In genomic region chr20:47311967-47312681, GRCh38 we compare ENCODE assay signal across 14 cellular contexts. TPM values are rescaled to one million over a fixed set of nuclear protein-coding genes. Genes with fewer than 3 reads are reported as not detected.
DNase-seq lines count a peak whose midpoint lies in the region; ATAC-seq, FAIRE-seq and TF ChIP-seq lines count a peak whose summit lies in the region.
"Had no signal": no experiment of that assay in that cellular context is flagged by ENCODE, and none has a peak within 500 bp of the region (broad histone marks: within the 10 kb centered on the region; RNA-seq: fewer than 3 reads in every experiment).

No MANE protein-coding gene starts in this region.

- H3K4me1 ChIP-seq in HUES64 (ENCODE audit: insufficient read depth, low read length) (peaks cover 28% of the 10 kb centered on the region), GM12878 (ENCODE audit: control insufficient read depth, insufficient read depth, low read length) (peaks cover 4% of the 10 kb centered on the region), hepatocyte (ENCODE audit: insufficient read depth) (peaks cover 37% of the 10 kb centered on the region), stomach (peaks cover 29 to 93% (median 68%) of the 10 kb centered on the region in 4 donors)
- peaks cover 12% of the 10 kb centered on the region for H3K4me1 ChIP-seq in CD4-positive, alpha-beta memory T cell (ENCODE audit: insufficient read depth, low read length)

- FAIRE-seq in GM12878 (lab: Jason Lieb, UNC): peak; percentile 35
- FAIRE-seq: GM12892 had no signal

- no peak overlapping the region for H3K9ac ChIP-seq in HUES64 (ENCODE audit: low read depth, low read length)
- H3K9ac ChIP-seq in GM12878 (ENCODE audit: control insufficient read depth, insufficient read depth, low read length): no peak overlapping the region

- RAD21 ChIA-PET in GM12878 (lab: Charles Lee; ENCODE audit: unreplicated experiment): no interaction called here

- no peaks in the 10 kb centered on the region for H3K9me2 ChIP-seq in hepatocyte (replicated peaks; ENCODE audit: insufficient read depth)

- CTCF ChIA-PET in GM12878 (lab: Yijun Ruan, JAX): interaction anchor here (2.0 kb wide), 1 partner anchor 72 kb away, joined by 4 read pairs; no protein-coding TSS in a partner anchor
- CTCF ChIA-PET in CD4-positive, alpha-beta memory T cell (lab: Charles Lee; ENCODE audit: partially characterized antibody): interaction anchor here (0.9 kb wide), 1 partner anchor 16 kb away, joined by 3 read pairs; no protein-coding TSS in a partner anchor

- no peak overlapping the region for H3K4me3 Mint-ChIP-seq in CD4-positive, alpha-beta memory T cell
- H3K4me3 Mint-ChIP-seq: CD4-positive, CD25-positive, alpha-beta regulatory T cell; memory B cell had no signal

- H4K20me1 ChIP-seq in GM12878 (ENCODE audit: control insufficient read depth, insufficient read depth) (peaks cover 15% of the 10 kb centered on the region), hepatocyte (ENCODE audit: insufficient read depth, poor library complexity, severe bottlenecking) (no peaks in the 10 kb centered on the region)

- TF ChIP-seq EP300 in GM12878 (IDR thresholded peaks at IDR 0.05; ENCODE audit: borderline replicate concordance in 1 of 2, control insufficient read depth in 1 of 2, low read depth in 2 of 2, low read length in 2 of 2) (no peak), stomach (IDR thresholded peaks at IDR 0.05) (no peak)

- ATAC-seq in GM12878: no peak
- no peak for ATAC-seq in HG02798 (IDR thresholded peaks at IDR 0.05; ENCODE audit: poor library complexity, unreplicated experiment)
- no peak for ATAC-seq in GM21619 (IDR thresholded peaks at IDR 0.05; ENCODE audit: unreplicated experiment)
- ATAC-seq: stimulated activated naive CD8-positive, alpha-beta T cell treated with anti-CD3 and anti-CD28 coated beads, Interleukin-15, Interleukin-2, amounts not matched to agents 100 U/mL and 50 U/mL, for 24 hours had no signal

- POLR2A ChIA-PET in GM12878 (lab: Charles Lee): interaction anchor here (0.7 kb wide), 1 partner anchor 25 kb away, joined by 4 read pairs; no protein-coding TSS in a partner anchor
- POLR2A ChIA-PET in CD4-positive, alpha-beta memory T cell (lab: Charles Lee; ENCODE audit: partially characterized antibody): no interaction called here

- intact Hi-C loops in GM12878 (cut with micrococcal nuclease; ENCODE audit: unreplicated experiment): no loop called here
- intact Hi-C loops in stomach (cut with DNase I; ENCODE audit: low total_unique reads): no loop called here
- intact Hi-C loops in CD4-positive, alpha-beta memory T cell (cut with micrococcal nuclease): no loop called here

- SMC1A ChIA-PET in GM12878 (lab: Charles Lee; ENCODE audit: uncharacterized antibody, unreplicated experiment): no interaction called here

- H3K36me3 ChIP-seq in HUES64 (ENCODE audit: insufficient read depth, low read length) (peaks cover 38% of the 10 kb centered on the region), GM12878 (ENCODE audit: control insufficient read depth in 2 of 2, insufficient read depth in 2 of 2, low read length in 1 of 2) (peaks cover 21 to 35% of the 10 kb centered on the region in 2 experiments), hepatocyte (replicated peaks; ENCODE audit: insufficient read depth, low read depth) (no peaks in the 10 kb centered on the region), stomach (peaks cover 0 to 44% (median 40%) of the 10 kb centered on the region in 4 donors)
- H3K36me3 ChIP-seq in CD4-positive, alpha-beta memory T cell (ENCODE audit: insufficient read depth, low read length): peaks cover 30% of the 10 kb centered on the region

- TF ChIP-seq POLR2A in GM12878 (IDR thresholded peaks at IDR 0.05; ENCODE audit: low read depth, low read length) (no peak), stomach (IDR thresholded peaks at IDR 0.05) (no peak)

- peaks cover 15 to 31% (median 23%) of the 10 kb centered on the region in 4 donors for H3K4me1 Mint-ChIP-seq in CD4-positive, alpha-beta memory T cell

- TF ChIP-seq CTCF in GM12878 (IDR thresholded peaks at IDR 0.05 in 2 of 3, conservative IDR thresholded peaks at IDR 0.05 in 1 of 3; ENCODE audit: control insufficient read depth in 2 of 3, extremely low read depth in 1 of 3, insufficient read depth in 1 of 3, low read depth in 3 of 3, low read length in 3 of 3) (no peak), hepatocyte (IDR thresholded peaks at IDR 0.05; ENCODE audit: poor library complexity) (no peak), stomach (IDR thresholded peaks at IDR 0.05) (no peak)

- no peaks in the 10 kb centered on the region for H3K27me3 ChIP-seq in HUES64 (ENCODE audit: insufficient read depth, low read length)
- no peaks in the 10 kb centered on the region for H3K27me3 ChIP-seq in GM12878 (replicated peaks in 1 of 2; ENCODE audit: control insufficient read depth in 2 of 2, insufficient read depth in 2 of 2, low read length in 1 of 2)
- no peaks in the 10 kb centered on the region for H3K27me3 ChIP-seq in hepatocyte
- H3K27me3 ChIP-seq in stomach: no peaks in the 10 kb centered on the region
- H3K27me3 ChIP-seq in CD4-positive, alpha-beta memory T cell (ENCODE audit: insufficient read depth, low read length): no peaks in the 10 kb centered on the region
- H3K27me3 ChIP-seq: spleen had no signal

- TF ChIP-seq RAD21 in GM12878 (IDR thresholded peaks at IDR 0.05; ENCODE audit: insufficient read depth, low read depth, low read length): no peak

- H3K9me3 Mint-ChIP-seq in CD4-positive, alpha-beta memory T cell: no peaks in the 10 kb centered on the region
- H3K9me3 Mint-ChIP-seq: CD4-positive, CD25-positive, alpha-beta regulatory T cell; memory B cell had no signal

- no peaks in the 10 kb centered on the region for H3K9me3 ChIP-seq in HUES64 (ENCODE audit: insufficient read depth, low read depth, low read length)
- no peaks in the 10 kb centered on the region; the same call in 2 of the 3 replicates for H3K9me3 ChIP-seq in GM12878 (replicated peaks; ENCODE audit: control insufficient read depth, insufficient read depth, low read length)
- H3K9me3 ChIP-seq in hepatocyte (ENCODE audit: low read depth): no peaks in the 10 kb centered on the region
- no peaks in the 10 kb centered on the region for H3K9me3 ChIP-seq in stomach
- H3K9me3 ChIP-seq in CD4-positive, alpha-beta memory T cell (ENCODE audit: control insufficient read depth in 1 of 2, low read length in 2 of 2): no peaks in the 10 kb centered on the region
- H3K9me3 ChIP-seq: spleen had no signal

- H3K27ac Mint-ChIP-seq in CD4-positive, alpha-beta memory T cell: peak overlapping the region in 1 of 7 donors; percentile 29
- H3K27ac Mint-ChIP-seq: memory B cell had no signal

- BruUV-seq in GM12878 (replicated peaks; lab: Mats Ljungman, UMichigan): no TSS peak

- H2AFZ ChIP-seq in GM12878 (ENCODE audit: control insufficient read depth, low read depth, low read length) (no peak overlapping the region), hepatocyte (no peak overlapping the region)

- in situ Hi-C loops in GM12878 (cut with MboI): no loop called here

- H3K4me2 ChIP-seq in GM12878 (ENCODE audit: control insufficient read depth, insufficient read depth): no peak overlapping the region
- peak overlapping the region; percentile 34 for H3K4me2 ChIP-seq in hepatocyte

- 93% methylated on average over 11 of the region's 11 CpGs for WGBS in HUES64
- WGBS in GM12878 (ENCODE audit: insufficient coverage, insufficient replicate concordance, low lambda C conversion rate, missing lambda C conversion rate): 98% methylated on average over 11 of the region's 11 CpGs
- 91% methylated on average over 11 of the region's 11 CpGs for WGBS in hepatocyte (ENCODE audit: low lambda C conversion rate, missing lambda C conversion rate)
- WGBS in stomach, 5 donors: 91 to 97% (median 94%) methylated on average over 11 of the region's 11 CpGs

- no peaks in the 10 kb centered on the region for H3K27me3 Mint-ChIP-seq in CD4-positive, alpha-beta memory T cell
- H3K27me3 Mint-ChIP-seq: CD4-positive, CD25-positive, alpha-beta regulatory T cell; memory B cell had no signal

- no peak overlapping the region for H3K4me3 ChIP-seq in HUES64 (ENCODE audit: low read length)
- H3K4me3 ChIP-seq in GM12878: no peak overlapping the region
- H3K4me3 ChIP-seq in hepatocyte: no peak overlapping the region
- H3K4me3 ChIP-seq in stomach: no peak overlapping the region
- H3K4me3 ChIP-seq in CD4-positive, alpha-beta memory T cell (ENCODE audit: low read length in 2 of 2): no peak overlapping the region
- H3K4me3 ChIP-seq: spleen had no signal

- no peak for DNase-seq in GM12878 (ENCODE audit: low read depth, low spot score)
- no peak for DNase-seq in hepatocyte (ENCODE audit: low spot score)
- no peak for DNase-seq in stomach
- DNase-seq in CD4-positive, alpha-beta memory T cell: no peak
- DNase-seq: activated effector memory CD4-positive, alpha-beta T cell treated with Interleukin-2 at 50 U/mL for 16 hours; CD4-positive, CD25-positive, alpha-beta regulatory T cell; NCI-H1694; spleen; stimulated activated naive CD8-positive, alpha-beta T cell treated with anti-CD3 and anti-CD28 coated beads, Interleukin-15, Interleukin-2, amounts not matched to agents 100 U/mL and 50 U/mL, for 24 hours had no signal

- peaks cover 18 to 22% of the 10 kb centered on the region in 2 donors for H3K36me3 Mint-ChIP-seq in CD4-positive, alpha-beta memory T cell

- H3K79me2 ChIP-seq in GM12878 (ENCODE audit: control insufficient read depth, insufficient read depth, low read length) (peaks cover 55% of the 10 kb centered on the region), hepatocyte (peaks cover 98% of the 10 kb centered on the region)

- peak overlapping the region; percentile 56 for H3K27ac ChIP-seq in HUES64 (ENCODE audit: low read depth, low read length)
- no peak overlapping the region for H3K27ac ChIP-seq in GM12878 (ENCODE audit: control insufficient read depth, insufficient read depth)
- H3K27ac ChIP-seq in hepatocyte: peak overlapping the region; percentile 49
- H3K27ac ChIP-seq in stomach: peak overlapping the region in 4 of 5 donors; percentile 96 to 99 (median 97)
- no peak overlapping the region for H3K27ac ChIP-seq in CD4-positive, alpha-beta memory T cell (ENCODE audit: low read depth, low read length)

RNA-seq across cellular contexts. Expression of gene ZMYND8, which starts 44.4 kb away (rescaled TPM):
- 61.7 TPM for polyA plus RNA-seq in HUES64 (2013, experiment 1 of 2)
- 67.8 TPM for polyA plus RNA-seq in HUES64 (2013, experiment 2 of 2)
- 207 and 208 TPM in 2 replicates for total RNA-seq in GM12878 (2013; cell fraction: nucleolus; rRNA removed)
- total RNA-seq in GM12878 (2014; rRNA removed) (17.8 and 18.5 TPM in 2 replicates), GM12878 (2014; rRNA removed; fragmentation: Illumina TruSeq; extraction: Trizol) (24.1 and 24.2 TPM in 2 replicates), GM12878 (2021) (42.1 and 54.8 TPM in 2 replicates), hepatocyte (28.9 and 30.3 TPM in 2 replicates), stomach (10 to 100 TPM; 25.9 to 82.6 (median 54.3) TPM)
- 9.9 TPM for polyA plus RNA-seq in GM12878 (2011; ENCODE audit: low read depth)
- polyA plus RNA-seq in GM12878 (2011; rRNA removed) (26.6 and 34.3 TPM in 2 replicates), GM12878 (2014; fragmentation: Illumina TruSeq; extraction: Trizol) (27.1 and 27.9 TPM in 2 replicates), GM12878 (2014; fragmentation: Nextera tagmentation; extraction: Ambion mirVana) (10 to 100 TPM; 12.9 to 18.4 TPM), GM12878 (2014; rRNA removed) (21.7 and 22.7 TPM in 2 replicates), GM12878 (2016; fragmentation: Nextera tagmentation; extraction: Ambion mirVana) (10 to 100 TPM; 22.1 to 25.0 TPM), hepatocyte (34.3 and 43.1 TPM in 2 replicates), stomach (10 to 100 TPM in 2 of 3 donors, 1 to 10 TPM in 1; 9.2 to 13.6 (median 12.7) TPM)
- polyA plus RNA-seq in GM12878 (2011; cell fraction: cytosol; rRNA removed): 21.0 and 23.6 TPM in 2 replicates
- polyA plus RNA-seq in GM12878 (2011; cell fraction: nucleus; rRNA removed): 69.7 and 78.1 TPM in 2 replicates
- polyA plus RNA-seq in GM12878 (2012): 16.4 and 22.5 TPM in 2 replicates
- polyA minus RNA-seq in GM12878 (2011; rRNA and poly(A)+ RNA removed): 49.9 and 55.7 TPM in 2 replicates
- 18.0 and 20.2 TPM in 2 replicates for polyA minus RNA-seq in GM12878 (2011; cell fraction: cytosol; rRNA and poly(A)+ RNA removed)
- 45.5 and 61.3 TPM in 2 replicates for polyA minus RNA-seq in GM12878 (2011; cell fraction: nucleus; rRNA and poly(A)+ RNA removed)
- 10 to 100 TPM; 47.7 to 48.5 TPM for total RNA-seq in CD4-positive, alpha-beta memory T cell
- 10 to 100 TPM in 1 of 2 donors, 1 to 10 TPM in 1; 3.5 to 20.1 TPM for polyA plus RNA-seq in CD4-positive, alpha-beta memory T cell

Comparison
In these comparisons a context has a peak if more than half of its experiments do, and no peak if none do; other contexts are left out.
1. H3K27ac ChIP-seq: peak in HUES64 (single experiment), hepatocyte (single experiment) and stomach (4 of 5); none in GM12878 (single experiment) and CD4-positive, alpha-beta memory T cell (single experiment).